Comparison of ENCODE assay signal across 8 cellular contexts in genomic region chr17:81832608-81833159, GRCh38. TPM values are rescaled to one million over a fixed set of nuclear protein-coding genes. Genes with fewer than 3 reads are reported as not detected.
DNase-seq lines count a peak whose midpoint lies in the region; ATAC-seq, FAIRE-seq and TF ChIP-seq lines count a peak whose summit lies in the region.

No MANE protein-coding gene starts in this region.

- no peak overlapping the region; the same call in 1 of the 2 replicates for H3K18ac ChIP-seq in H1 (ENCODE audit: extremely low read depth, low read length)

- no peak for TF ChIP-seq POLR2A in H1 (IDR thresholded peaks at IDR 0.05; ENCODE audit: control extremely low read depth in 1 of 2, low read depth in 2 of 2, low read length in 2 of 2)

- no peak overlapping the region; the same call in 1 of the 2 replicates for H3K27ac ChIP-seq in H1 (ENCODE audit: low read depth, low read length)
- H3K27ac ChIP-seq in muscle layer of duodenum (ENCODE audit: low read length): peak overlapping the region; percentile 89
- peak overlapping the region; percentile 70 for H3K27ac ChIP-seq in subcutaneous abdominal adipose tissue (ENCODE audit: low read depth, low read length)

- H2BK20ac ChIP-seq in H1 (ENCODE audit: low read length): no peak overlapping the region

- DNase-seq in Right ventricle myocardium superior (no peak), Right ventricle myocardium inferior (ENCODE audit: missing footprints) (no peak), activated B cell treated with CpG ODN at 0.5 μM for 24 hours (no peak), H1 (ENCODE audit: low read depth in 1 of 2, low spot score in 2 of 2) (peak in 1 of 2 experiments; percentile 71), NCI-H1930 (lab: John Stamatoyannopoulos, UW) (no peak)

- ATAC-seq in Right ventricle myocardium superior (ENCODE audit: poor library complexity) (peak; percentile 17), Right ventricle myocardium inferior (no peak), HG03280 (IDR thresholded peaks at IDR 0.05; ENCODE audit: unreplicated experiment) (peak; percentile 11), activated B cell treated with CpG ODN at 0.5 μM for 24 hours (ENCODE audit: low read depth) (peak; percentile 21)

- no peak overlapping the region for H2BK12ac ChIP-seq in H1 (ENCODE audit: low read depth, low read length)

- peak overlapping the region; percentile 91 for H3K27ac Mint-ChIP-seq in activated B cell treated with CpG ODN at 0.5 μM for 24 hours

- H4K5ac ChIP-seq in H1 (ENCODE audit: insufficient read length, low read depth, low read length): no peak overlapping the region

- no peaks in the 10 kb centered on the region for H3K9me3 Mint-ChIP-seq in activated B cell treated with CpG ODN at 0.5 μM for 24 hours

- peaks cover 8% of the 10 kb centered on the region for H3K23me2 ChIP-seq in H1 (ENCODE audit: low read depth, low read length)

- H2BK15ac ChIP-seq in H1 (ENCODE audit: low read length): no peak overlapping the region

- peak overlapping the region; percentile 73 to 95 for H3K4me2 ChIP-seq in H1 (ENCODE audit: insufficient read depth in 1 of 2, low read depth in 2 of 2, low read length in 2 of 2)

- no peak for TF ChIP-seq EP300 in H1 (IDR thresholded peaks at IDR 0.05; ENCODE audit: borderline replicate concordance in 1 of 2, low read depth in 2 of 2, low read length in 2 of 2)

- no peak overlapping the region; the same call in 1 of the 2 replicates for H2AK5ac ChIP-seq in H1 (ENCODE audit: low read depth, low read length)

- peaks cover 13% of the 10 kb centered on the region for H3K79me1 ChIP-seq in H1 (ENCODE audit: low read depth, low read length)

- no peaks in the 10 kb centered on the region for H3K9me3 ChIP-seq in H1 (ENCODE audit: insufficient read depth in 2 of 2, low read depth in 1 of 2, low read length in 1 of 2)
- no peaks in the 10 kb centered on the region for H3K9me3 ChIP-seq in muscle layer of duodenum (ENCODE audit: control insufficient read depth in 1 of 2, low read length in 2 of 2)
- H3K9me3 ChIP-seq in subcutaneous abdominal adipose tissue (ENCODE audit: control insufficient read depth in 5 of 5, low read length in 5 of 5): no peaks in the 10 kb centered on the region

- TF ChIP-seq CTCF in activated B cell treated with CpG ODN at 0.5 μM for 24 hours (IDR thresholded peaks at IDR 0.05): no peak
- TF ChIP-seq CTCF in H1 (IDR thresholded peaks at IDR 0.05; ENCODE audit: control extremely low read depth in 1 of 3, insufficient read depth in 1 of 3, low read depth in 1 of 3, low read length in 3 of 3): no peak

- H2AFZ ChIP-seq in H1 (ENCODE audit: low read length): no peak overlapping the region; the same call in 1 of the 2 replicates

- H4K91ac ChIP-seq in H1 (replicated peaks; ENCODE audit: insufficient read length, low read length): no peak overlapping the region

- CTCF ChIA-PET in activated B cell treated with CpG ODN at 0.5 μM for 24 hours (lab: Charles Lee) (no interaction called here), H1 (lab: Charles Lee; ENCODE audit: partially characterized antibody) (interaction anchor here (1.7 to 2.5 kb wide), 2 partner anchors 11 to 100 kb away, joined by 5 to 9 read pairs; no protein-coding TSS in a partner anchor)

- peak overlapping the region; percentile 77 for H3K56ac ChIP-seq in H1 (replicated peaks; ENCODE audit: insufficient read length, low read depth, low read length)

- no peaks in the 10 kb centered on the region for H3K27me3 Mint-ChIP-seq in activated B cell treated with CpG ODN at 0.5 μM for 24 hours

- H3K36me3 Mint-ChIP-seq in activated B cell treated with CpG ODN at 0.5 μM for 24 hours (ENCODE audit: low read depth): peaks cover 6% of the 10 kb centered on the region

- TF ChIP-seq RAD21 in H1 (IDR thresholded peaks at IDR 0.05 in 1 of 2, conservative IDR thresholded peaks at IDR 0.05 in 1 of 2; ENCODE audit: low read depth in 2 of 2, low read length in 2 of 2): no peak

- H3K4me3 ChIP-seq in H1 (ENCODE audit: extremely low read depth in 1 of 4, insufficient read depth in 2 of 4, low read depth in 3 of 4, low read length in 4 of 4) (peak overlapping the region; percentile 67 to 97 (median 78)), muscle layer of duodenum (ENCODE audit: low read depth in 1 of 2, low read length in 2 of 2) (peak overlapping the region; percentile 79 to 86), subcutaneous abdominal adipose tissue (ENCODE audit: low read depth in 1 of 5, low read length in 5 of 5) (peak overlapping the region; percentile 72 to 81 (median 77))

- POLR2A ChIA-PET in activated B cell treated with CpG ODN at 0.5 μM for 24 hours (lab: Charles Lee): interaction anchor here (0.6 to 2.1 kb wide), 15 partner anchors 11 to 606 kb away, joined by 3 to 18 read pairs (median 6); partner anchors contain the start of genes ARHGDIA, CENPX, DCXR and LRRC45
- POLR2A ChIA-PET in H1 (lab: Charles Lee; ENCODE audit: partially characterized antibody): interaction anchor here (0.8 to 5.0 kb wide), 21 partner anchors 8 to 167 kb away, joined by 3 to 37 read pairs (median 5); partner anchors contain the start of genes ARHGDIA, CCDC137, MRPL12 and OXLD1

- peaks cover 0 to 15% of the 10 kb centered on the region in 2 experiments; a peak in 1 of 4 replicates for H3K79me2 ChIP-seq in H1 (ENCODE audit: control insufficient read depth in 1 of 2, insufficient read depth in 2 of 2, low read length in 2 of 2)

- no peak overlapping the region for H3K14ac ChIP-seq in H1 (ENCODE audit: insufficient read length)

- no peak overlapping the region; the same call in 1 of the 2 replicates for H2BK5ac ChIP-seq in H1 (ENCODE audit: low read depth, low read length)

- no peak overlapping the region for H3K4ac ChIP-seq in H1 (replicated peaks; ENCODE audit: insufficient read length, low read depth, low read length)

- intact Hi-C loops in Right ventricle myocardium superior (cut with DNase I): no loop called here
- intact Hi-C loops in Right ventricle myocardium inferior (cut with DNase I): loop anchor here (1.0 kb wide), 1 partner anchor 28 kb away; the partner anchor contains the start of gene P4HB
- intact Hi-C loops in activated B cell treated with CpG ODN at 0.5 μM for 24 hours (cut with micrococcal nuclease): loop anchor here (1.0 kb wide), 4 partner anchors 29 to 191 kb away; partner anchors contain the start of genes LRRC45 and MRPL12

- no peak overlapping the region for H3K23ac ChIP-seq in H1 (ENCODE audit: insufficient read length)

- peaks cover 25% of the 10 kb centered on the region for H3K4me1 Mint-ChIP-seq in activated B cell treated with CpG ODN at 0.5 μM for 24 hours

- H4K8ac ChIP-seq in H1 (ENCODE audit: extremely low read depth, insufficient read depth, low read length): no peak overlapping the region; the same call in 1 of the 2 replicates

- 0 out of 7 replicates have a peak, but pooled peaks cover 0 to 2% (median 0%) of the 10 kb centered on the region in 4 experiments for H3K27me3 ChIP-seq in H1 (replicated peaks in 1 of 4; ENCODE audit: control insufficient read depth in 3 of 4, extremely low read depth in 1 of 4, insufficient read depth in 3 of 4, low read length in 3 of 4)
- no peaks in the 10 kb centered on the region for H3K27me3 ChIP-seq in muscle layer of duodenum (ENCODE audit: low read depth, low read length)
- H3K27me3 ChIP-seq in subcutaneous abdominal adipose tissue (ENCODE audit: control insufficient read depth in 5 of 5, insufficient read depth in 4 of 5, low read length in 5 of 5): no peaks in the 10 kb centered on the region

- H4K20me1 ChIP-seq in H1 (replicated peaks in 1 of 2; ENCODE audit: control insufficient read depth in 1 of 2, insufficient read depth in 2 of 2, low read length in 2 of 2): peaks cover 0 to 16% of the 10 kb centered on the region in 2 experiments

- H3K36me3 ChIP-seq in H1 (ENCODE audit: control insufficient read depth in 2 of 4, insufficient read depth in 4 of 4, low read length in 3 of 4) (no peaks in the 10 kb centered on the region; a peak in 1 of 8 replicates), muscle layer of duodenum (ENCODE audit: control insufficient read depth in 1 of 2, insufficient read depth in 2 of 2, low read length in 2 of 2) (peaks cover 0 to 3% of the 10 kb centered on the region in 2 donors), subcutaneous abdominal adipose tissue (ENCODE audit: control insufficient read depth in 5 of 5, insufficient read depth in 5 of 5, low read length in 5 of 5) (peaks cover 0 to 5% (median 0%) of the 10 kb centered on the region in 5 donors)

- 2% methylated on average over 28 of the region's 65 CpGs; no CpG with 5 or more reads in 1 of the 2 experiments for WGBS in H1 (ENCODE audit: extremely low coverage in 1 of 2, insufficient coverage in 1 of 2, insufficient read length in 1 of 2, insufficient replicate concordance in 2 of 2, low coverage in 1 of 2, low lambda C conversion rate in 2 of 2, missing lambda C conversion rate in 1 of 2), 2 experiments

- no peak for FAIRE-seq in H1 (lab: Jason Lieb, UNC)

- H2BK120ac ChIP-seq in H1 (replicated peaks; ENCODE audit: low read depth, low read length): no peak overlapping the region

- peak overlapping the region; percentile 92 for H3K4me3 Mint-ChIP-seq in activated B cell treated with CpG ODN at 0.5 μM for 24 hours

- H3K9ac ChIP-seq in H1 (replicated peaks in 1 of 4; ENCODE audit: extremely low read depth in 1 of 4, low read depth in 3 of 4, low read length in 3 of 4) (peak overlapping the region; percentile 51 to 78 (median 70); a peak in 6 of 7 replicates), subcutaneous abdominal adipose tissue (ENCODE audit: low read length in 5 of 5) (peak overlapping the region in 4 of 5 donors; percentile 62 to 93 (median 88))

- peaks cover 0 to 15% (median 8%) of the 10 kb centered on the region in 4 experiments; a peak in 4 of 7 replicates for H3K4me1 ChIP-seq in H1 (replicated peaks in 1 of 4; ENCODE audit: control insufficient read depth in 3 of 4, insufficient read depth in 4 of 4, low read length in 3 of 4)
- H3K4me1 ChIP-seq in muscle layer of duodenum (ENCODE audit: control insufficient read depth in 1 of 2, insufficient read depth in 2 of 2, low read length in 2 of 2): peaks cover 5 to 28% of the 10 kb centered on the region in 2 donors
- peaks cover 7 to 37% (median 31%) of the 10 kb centered on the region in 5 donors for H3K4me1 ChIP-seq in subcutaneous abdominal adipose tissue (ENCODE audit: control insufficient read depth in 5 of 5, insufficient read depth in 5 of 5, low read length in 5 of 5)

RNA-seq across cellular contexts. Expression of gene MCRIP1, which starts 0.4 kb away (rescaled TPM):
- total RNA-seq in Right ventricle myocardium superior (104 TPM), Right ventricle myocardium inferior (109 TPM), activated B cell treated with CpG ODN at 0.5 μM for 24 hours (75.0 and 90.4 TPM in 2 replicates)
- 103 and 115 TPM in 2 replicates for total RNA-seq in H1 (2021; fragmentation: NEBNext Ultra II Directional; extraction: Animal tissue kit (Norgen Biotek cat#: 25700))
- 151 and 250 TPM in 2 replicates for polyA plus RNA-seq in H1 (2011; rRNA removed)
- polyA plus RNA-seq in H1 (2011; cell fraction: cytosol; rRNA removed): 137 TPM
- polyA plus RNA-seq in H1 (2011; cell fraction: nucleus; rRNA removed): 155 TPM
- 57.5 to 88.6 TPM (median 84.7 TPM) in 4 replicates for polyA plus RNA-seq in H1 (2012, experiment 1 of 2)
- polyA plus RNA-seq in H1 (2012, experiment 2 of 2): 119 TPM
- 91.7 TPM for polyA plus RNA-seq in H1 (2013, experiment 1 of 2)
- polyA plus RNA-seq in H1 (2013, experiment 2 of 2): 90.0 TPM
- 11.4 and 21.6 TPM in 2 replicates for polyA minus RNA-seq in H1 (2011; rRNA and poly(A)+ RNA removed)
- polyA minus RNA-seq in H1 (2011; cell fraction: cytosol; rRNA and poly(A)+ RNA removed): 42.3 TPM
- 29.7 TPM for polyA minus RNA-seq in H1 (2011; cell fraction: nucleus; rRNA and poly(A)+ RNA removed)

RNA-seq across cellular contexts. Expression of gene PPP1R27, which starts 2.2 kb away (rescaled TPM):
- total RNA-seq in Right ventricle myocardium superior: not detected
- total RNA-seq in Right ventricle myocardium inferior: not detected
- total RNA-seq in activated B cell treated with CpG ODN at 0.5 μM for 24 hours: not detected in 2 replicates
- not detected in 2 replicates for total RNA-seq in H1 (2021; fragmentation: NEBNext Ultra II Directional; extraction: Animal tissue kit (Norgen Biotek cat#: 25700))
- polyA plus RNA-seq in H1 (2011; rRNA removed): 0.27 and 0.30 TPM in 2 replicates
- not detected for polyA plus RNA-seq in H1 (2011; cell fraction: cytosol; rRNA removed)
- polyA plus RNA-seq in H1 (2011; cell fraction: nucleus; rRNA removed): 0.43 TPM
- polyA plus RNA-seq in H1 (2012, experiment 1 of 2): 0.17 to 0.51 TPM (median 0.20 TPM) in 3 of 4 replicates, not detected in the other
- polyA plus RNA-seq in H1 (2012, experiment 2 of 2): not detected
- 0.34 TPM for polyA plus RNA-seq in H1 (2013, experiment 1 of 2)
- 0.46 TPM for polyA plus RNA-seq in H1 (2013, experiment 2 of 2)
- polyA minus RNA-seq in H1 (2011; rRNA and poly(A)+ RNA removed): not detected in 2 replicates
- polyA minus RNA-seq in H1 (2011; cell fraction: cytosol; rRNA and poly(A)+ RNA removed): not detected
- polyA minus RNA-seq in H1 (2011; cell fraction: nucleus; rRNA and poly(A)+ RNA removed): not detected

RNA-seq across cellular contexts. Expression of gene P4HB, which starts 27.7 kb away (rescaled TPM):
- total RNA-seq in Right ventricle myocardium superior: 309 TPM
- 355 TPM for total RNA-seq in Right ventricle myocardium inferior
- total RNA-seq in activated B cell treated with CpG ODN at 0.5 μM for 24 hours: 202 and 225 TPM in 2 replicates
- total RNA-seq in H1 (2021; fragmentation: NEBNext Ultra II Directional; extraction: Animal tissue kit (Norgen Biotek cat#: 25700)): 374 and 379 TPM in 2 replicates
- 41.4 and 66.6 TPM in 2 replicates for polyA plus RNA-seq in H1 (2011; rRNA removed)
- polyA plus RNA-seq in H1 (2011; cell fraction: cytosol; rRNA removed): 49.7 TPM
- 116 TPM for polyA plus RNA-seq in H1 (2011; cell fraction: nucleus; rRNA removed)
- polyA plus RNA-seq in H1 (2012, experiment 1 of 2): 306 to 512 TPM (median 430 TPM) in 4 replicates
- 477 TPM for polyA plus RNA-seq in H1 (2012, experiment 2 of 2)
- polyA plus RNA-seq in H1 (2013, experiment 1 of 2): 846 TPM
- 918 TPM for polyA plus RNA-seq in H1 (2013, experiment 2 of 2)
- 63.4 and 66.2 TPM in 2 replicates for polyA minus RNA-seq in H1 (2011; rRNA and poly(A)+ RNA removed)
- polyA minus RNA-seq in H1 (2011; cell fraction: cytosol; rRNA and poly(A)+ RNA removed): 124 TPM
- 107 TPM for polyA minus RNA-seq in H1 (2011; cell fraction: nucleus; rRNA and poly(A)+ RNA removed)

RNA-seq across cellular contexts. Expression of gene GCGR, which starts 28.7 kb away (rescaled TPM):
- total RNA-seq in Right ventricle myocardium superior (not detected), Right ventricle myocardium inferior (not detected), activated B cell treated with CpG ODN at 0.5 μM for 24 hours (0.20 TPM in 1 of 2 replicates, not detected in the other)
- total RNA-seq in H1 (2021; fragmentation: NEBNext Ultra II Directional; extraction: Animal tissue kit (Norgen Biotek cat#: 25700)): 0.56 and 0.61 TPM in 2 replicates
- 0.44 and 0.60 TPM in 2 replicates for polyA plus RNA-seq in H1 (2011; rRNA removed)
- polyA plus RNA-seq in H1 (2011; cell fraction: cytosol; rRNA removed): 0.43 TPM
- 2.9 TPM for polyA plus RNA-seq in H1 (2011; cell fraction: nucleus; rRNA removed)
- 0.31 to 1.1 TPM (median 0.58 TPM) in 4 replicates for polyA plus RNA-seq in H1 (2012, experiment 1 of 2)
- polyA plus RNA-seq in H1 (2012, experiment 2 of 2): 0.24 TPM
- 0.43 TPM for polyA plus RNA-seq in H1 (2013, experiment 1 of 2)
- 0.31 TPM for polyA plus RNA-seq in H1 (2013, experiment 2 of 2)
- polyA minus RNA-seq in H1 (2011; rRNA and poly(A)+ RNA removed): 0.38 TPM in 1 of 2 replicates, not detected in the other
- polyA minus RNA-seq in H1 (2011; cell fraction: cytosol; rRNA and poly(A)+ RNA removed): not detected
- polyA minus RNA-seq in H1 (2011; cell fraction: nucleus; rRNA and poly(A)+ RNA removed): 0.40 TPM

RNA-seq across cellular contexts. Expression of gene ARHGDIA, which starts 38.5 kb away (rescaled TPM):
- total RNA-seq in Right ventricle myocardium superior: 113 TPM
- 126 TPM for total RNA-seq in Right ventricle myocardium inferior
- total RNA-seq in activated B cell treated with CpG ODN at 0.5 μM for 24 hours: 396 and 464 TPM in 2 replicates
- total RNA-seq in H1 (2021; fragmentation: NEBNext Ultra II Directional; extraction: Animal tissue kit (Norgen Biotek cat#: 25700)): 217 and 246 TPM in 2 replicates
- polyA plus RNA-seq in H1 (2011; rRNA removed): 62.4 and 155 TPM in 2 replicates
- 39.2 TPM for polyA plus RNA-seq in H1 (2011; cell fraction: cytosol; rRNA removed)
- polyA plus RNA-seq in H1 (2011; cell fraction: nucleus; rRNA removed): 107 TPM
- 161 to 279 TPM (median 213 TPM) in 4 replicates for polyA plus RNA-seq in H1 (2012, experiment 1 of 2)
- polyA plus RNA-seq in H1 (2012, experiment 2 of 2): 154 TPM
- polyA plus RNA-seq in H1 (2013, experiment 1 of 2): 184 TPM
- 192 TPM for polyA plus RNA-seq in H1 (2013, experiment 2 of 2)
- 14.2 and 21.5 TPM in 2 replicates for polyA minus RNA-seq in H1 (2011; rRNA and poly(A)+ RNA removed)
- 58.5 TPM for polyA minus RNA-seq in H1 (2011; cell fraction: cytosol; rRNA and poly(A)+ RNA removed)
- 44.3 TPM for polyA minus RNA-seq in H1 (2011; cell fraction: nucleus; rRNA and poly(A)+ RNA removed)
